ENCODE assay signal across 23 cellular contexts in genomic region chr7:44497151-44498013, GRCh38. TPM values are rescaled to one million over a fixed set of nuclear protein-coding genes. Genes with fewer than 3 reads are reported as not detected.
DNase-seq lines count a peak whose midpoint lies in the region; ATAC-seq and TF ChIP-seq lines count a peak whose summit lies in the region.
"Had no signal": no experiment of that assay in that cellular context is flagged by ENCODE, and none has a peak within 500 bp of the region (broad histone marks: within the 10 kb centered on the region; RNA-seq: fewer than 3 reads in every experiment).

No MANE protein-coding gene starts in this region.

- 0 out of 2 replicates have a peak overlapping the region, but pooled peaks have one; percentile 2 for H2AK5ac ChIP-seq in IMR-90 (ENCODE audit: low read depth, low read length)

- H3K9ac ChIP-seq in IMR-90 (ENCODE audit: low read depth, low read length) = no peak overlapping the region
- H3K9ac ChIP-seq: SK-N-SH had no signal

- H3K36me3 ChIP-seq in GM23338 (ENCODE audit: insufficient read depth) = no peaks in the 10 kb centered on the region
- no peaks in the 10 kb centered on the region for H3K36me3 ChIP-seq in IMR-90 (ENCODE audit: control insufficient read depth, insufficient read depth, low read length)
- no peaks in the 10 kb centered on the region for H3K36me3 ChIP-seq in psoas muscle (ENCODE audit: insufficient read depth in 1 of 2, low read depth in 1 of 2)
- no peaks in the 10 kb centered on the region for H3K36me3 ChIP-seq in esophagus squamous epithelium

- no peaks in the 10 kb centered on the region for H3K79me2 ChIP-seq in GM23338 (replicated peaks; ENCODE audit: insufficient read depth)

- no peak overlapping the region for H3K4me3 Mint-ChIP-seq in GM23338
- H3K4me3 Mint-ChIP-seq: CD4-positive, alpha-beta memory T cell had no signal

- H2BK5ac ChIP-seq in IMR-90 (ENCODE audit: low read depth, low read length, poor library complexity, severe bottlenecking) = no peak overlapping the region

- DNase-seq in GM23338 (ENCODE audit: low spot score) (no peak), IMR-90 (no peak), psoas muscle (no peak), NCI-H748 (lab: John Stamatoyannopoulos, UW; ENCODE audit: unreplicated experiment) (no peak), SHP77 (lab: John Stamatoyannopoulos, UW) (no peak), esophagus squamous epithelium (lab: John Stamatoyannopoulos, UW) (no peak)
- DNase-seq: C1 segment of cervical spinal cord; Caco-2; CD4-positive, alpha-beta memory T cell; GOT3; HCEC 1CT; Karpas-422; NCI-H1092; NCI-H1417 treated with DMSO at 0.1 percent for 48 hours; NCI-H1694 treated with DMSO at 0.1 percent for 48 hours; NCI-H2081; NCI-H2227 treated with DMSO at 0.1 percent for 48 hours; NCI-H526 treated with DMSO at 0.1 percent for 48 hours; SK-N-SH had no signal

- no peaks in the 10 kb centered on the region for H3K4me1 Mint-ChIP-seq in GM23338
- H3K4me1 Mint-ChIP-seq: CD4-positive, alpha-beta memory T cell had no signal

- no peak overlapping the region for H3K4me3 ChIP-seq in GM23338
- no peak overlapping the region for H3K4me3 ChIP-seq in IMR-90 (ENCODE audit: insufficient read depth, low read depth, low read length)
- no peak overlapping the region for H3K4me3 ChIP-seq in psoas muscle
- no peak overlapping the region for H3K4me3 ChIP-seq in esophagus squamous epithelium

- BruUV-seq in IMR-90 (replicated peaks; lab: Mats Ljungman, UMichigan) = no TSS peak

- CTCF ChIA-PET in IMR-90 (lab: Yijun Ruan, JAX) = no interaction called here

- H3K9me3 Mint-ChIP-seq in GM23338 = no peaks in the 10 kb centered on the region; the same call in 2 of the 3 replicates

- H3K56ac ChIP-seq in IMR-90 (ENCODE audit: extremely low read depth, insufficient read depth, low read length) = no peak overlapping the region

- H3K18ac ChIP-seq in IMR-90 (ENCODE audit: low read depth, low read length) = no peak overlapping the region

- no peak for TF ChIP-seq POLR2A in IMR-90 (IDR thresholded peaks at IDR 0.05; ENCODE audit: low read depth, low read length)
- no peak for TF ChIP-seq POLR2A in esophagus squamous epithelium (IDR thresholded peaks at IDR 0.05)

- H4K5ac ChIP-seq in IMR-90 (ENCODE audit: low read depth, low read length) = no peak overlapping the region

- H3K14ac ChIP-seq in IMR-90 (replicated peaks; ENCODE audit: low read depth, low read length) = no peak overlapping the region

- H4K8ac ChIP-seq in IMR-90 (ENCODE audit: low read depth in 2 of 2, low read length in 2 of 2) = no peak overlapping the region

- H3K27ac ChIP-seq in GM23338 (ENCODE audit: low read depth) (no peak overlapping the region), IMR-90 (ENCODE audit: insufficient read depth, low read length) (no peak overlapping the region), psoas muscle (peak overlapping the region; percentile 71), esophagus squamous epithelium (no peak overlapping the region)
- H3K27ac ChIP-seq: RWPE1 had no signal

- no peaks in the 10 kb centered on the region for H3K9me2 ChIP-seq in GM23338 (ENCODE audit: insufficient read depth)
- H3K9me2 ChIP-seq: SK-N-SH had no signal

- no peak overlapping the region for H2BK20ac ChIP-seq in IMR-90 (ENCODE audit: low read depth, low read length)

- no peak overlapping the region for H2BK15ac ChIP-seq in IMR-90 (ENCODE audit: low read depth, low read length)

- H3K4ac ChIP-seq in IMR-90 (ENCODE audit: low read depth, low read length) = no peak overlapping the region

- H3F3A ChIP-seq in GM23338 (replicated peaks; ENCODE audit: low read depth) = no peaks in the 10 kb centered on the region

- no peaks in the 10 kb centered on the region for H3K27me3 Mint-ChIP-seq in GM23338 (ENCODE audit: insufficient read depth, low read depth, poor library complexity)

- H3K79me1 ChIP-seq in IMR-90 (ENCODE audit: low read depth in 1 of 2, low read length in 2 of 2) = no peaks in the 10 kb centered on the region

- no peak overlapping the region for H3K23ac ChIP-seq in IMR-90 (ENCODE audit: low read depth, low read length)

- H3K9me3 ChIP-seq in IMR-90 (ENCODE audit: control insufficient read depth, insufficient read depth, low read length) = no peaks in the 10 kb centered on the region
- no peaks in the 10 kb centered on the region for H3K9me3 ChIP-seq in psoas muscle
- H3K9me3 ChIP-seq in esophagus squamous epithelium = no peaks in the 10 kb centered on the region
- H3K9me3 ChIP-seq: Caco-2, SK-N-SH had no signal

- no peaks in the 10 kb centered on the region for H3K27me3 ChIP-seq in GM23338 (ENCODE audit: insufficient read depth)
- H3K27me3 ChIP-seq in IMR-90 (ENCODE audit: control insufficient read depth, insufficient read depth, low read length) = peaks cover 12% of the 10 kb centered on the region
- H3K27me3 ChIP-seq in psoas muscle (ENCODE audit: insufficient read depth in 3 of 3, low read length in 2 of 3) = no peaks in the 10 kb centered on the region
- peaks cover 0 to 11% (median 0%) of the 10 kb centered on the region in 4 donors for H3K27me3 ChIP-seq in esophagus squamous epithelium

- no peak overlapping the region for H2BK120ac ChIP-seq in IMR-90 (ENCODE audit: low read depth, low read length)

- no peak overlapping the region for H4K91ac ChIP-seq in IMR-90 (ENCODE audit: insufficient read depth, low read depth, low read length)

- intact Hi-C loops in IMR-90 (cut with micrococcal nuclease) (no loop called here), psoas muscle (cut with DNase I) (loop anchor here in 1 of 2 donors (5.0 kb wide), 1 partner anchor 70 kb away; no protein-coding TSS in a partner anchor), esophagus squamous epithelium (cut with DNase I) (no loop called here)

- H3K4me2 ChIP-seq in GM23338 = no peak overlapping the region
- no peak overlapping the region for H3K4me2 ChIP-seq in IMR-90 (ENCODE audit: low read depth, low read length)
- H3K4me2 ChIP-seq: SK-N-SH had no signal

- in situ Hi-C loops in IMR-90 (cut with MboI; ENCODE audit: low sequenced_read_pairs) = no loop called here

- no peaks in the 10 kb centered on the region for H3K36me3 Mint-ChIP-seq in GM23338 (ENCODE audit: low read depth)
- H3K36me3 Mint-ChIP-seq: CD4-positive, alpha-beta memory T cell had no signal

- POLR2A ChIA-PET in IMR-90 (lab: Charles Lee; ENCODE audit: unreplicated experiment) = no interaction called here

- H3K9me1 ChIP-seq in IMR-90 (ENCODE audit: insufficient read depth, low read length) = no peaks in the 10 kb centered on the region

- H3K4me1 ChIP-seq in GM23338 (ENCODE audit: insufficient read depth) (no peaks in the 10 kb centered on the region), IMR-90 (ENCODE audit: control insufficient read depth, insufficient read depth, low read length) (no peaks in the 10 kb centered on the region), psoas muscle (peaks cover 14% of the 10 kb centered on the region), esophagus squamous epithelium (peaks cover 0 to 13% (median 0%) of the 10 kb centered on the region in 3 donors)
- H3K4me1 ChIP-seq: Caco-2 had no signal

- no peak for TF ChIP-seq RAD21 in IMR-90 (IDR thresholded peaks at IDR 0.05; ENCODE audit: low read length)

- no peak overlapping the region for H3K27ac Mint-ChIP-seq in GM23338
- H3K27ac Mint-ChIP-seq: CD4-positive, alpha-beta memory T cell had no signal

- peak; percentile 47 for ATAC-seq in GM23338
- ATAC-seq in IMR-90 (ENCODE audit: low read depth) = no peak
- peak; percentile 60 for ATAC-seq in esophagus mucosa
- ATAC-seq in psoas muscle = no peak

- no CpG with 5 or more reads among the region's 5 CpGs for WGBS in IMR-90 (ENCODE audit: extremely low coverage in 2 of 2, insufficient read length in 1 of 2), 2 experiments
- 92 to 95% (median 94%) methylated on average over 5 of the region's 5 CpGs for WGBS in psoas muscle, 3 donors
- WGBS in esophagus squamous epithelium, 2 donors = 46 to 59% methylated on average over 5 of the region's 5 CpGs

- dilution Hi-C loops in IMR-90 (cut with HindIII; ENCODE audit: low sequenced_read_pairs, unreplicated experiment) = no loop called here

- H2AK9ac ChIP-seq in IMR-90 (replicated peaks; ENCODE audit: low read depth, low read length, poor library complexity) = no peak overlapping the region

- no peaks in the 10 kb centered on the region for H4K20me1 ChIP-seq in GM23338 (replicated peaks; ENCODE audit: insufficient read depth)
- H4K20me1 ChIP-seq in IMR-90 (ENCODE audit: insufficient read depth, low read length) = no peaks in the 10 kb centered on the region

- no peak for TF ChIP-seq CTCF in GM23338 (conservative IDR thresholded peaks at IDR 0.05; ENCODE audit: low read depth in 2 of 2)
- no peak for TF ChIP-seq CTCF in IMR-90 (conservative IDR thresholded peaks at IDR 0.05; ENCODE audit: low read depth, low read length)
- TF ChIP-seq CTCF in psoas muscle (IDR thresholded peaks at IDR 0.05) = no peak
- TF ChIP-seq CTCF in esophagus squamous epithelium (IDR thresholded peaks at IDR 0.05) = no peak

- H2AFZ ChIP-seq in GM23338 (no peak overlapping the region), IMR-90 (replicated peaks; ENCODE audit: low read length, poor library complexity) (peak overlapping the region; percentile 32)

TF ChIP-seq in GM23338, 12 proteins besides CTCF, POLR2A, EP300 and RAD21 (continues in another document):
- TF ChIP-seq NANOG (IDR thresholded peaks at IDR 0.05; ENCODE audit: borderline replicate concordance) (no peak), CREB1 (CRISPR knock-in tag; IDR thresholded peaks at IDR 0.05; ENCODE audit: low read depth) (no peak)

TF ChIP-seq in IMR-90, 13 proteins besides CTCF, POLR2A, EP300 and RAD21 (continues in another document):
- TF ChIP-seq CEBPB (IDR thresholded peaks at IDR 0.05; ENCODE audit: low read depth, low read length) = no peak
- TF ChIP-seq NFE2L2 (IDR thresholded peaks at IDR 0.05; ENCODE audit: low read depth, low read length) = no peak

RNA-seq across cellular contexts. Expression of gene NUDCD3, which starts 6.9 kb away (rescaled TPM):
- 42.7 and 52.9 TPM in 2 replicates for total RNA-seq in GM23338 (2014; rRNA removed; shearing (Covaris generic))
- 35.0 and 35.7 TPM in 2 replicates for polyA plus RNA-seq in GM23338 (2016; fragmentation: Nextera tagmentation; extraction: Ambion mirVana)
- total RNA-seq in IMR-90 (2012; rRNA removed) = 58.3 and 76.0 TPM in 2 replicates
- polyA plus RNA-seq in IMR-90 (2012; rRNA removed) = 37.0 and 49.5 TPM in 2 replicates
- 20.2 and 21.1 TPM in 2 replicates for polyA plus RNA-seq in IMR-90 (2012; cell fraction: cytosol; rRNA removed)
- 42.0 and 53.9 TPM in 2 replicates for polyA plus RNA-seq in IMR-90 (2012; cell fraction: nucleus; rRNA removed; ENCODE audit: low replicate concordance)
- 68.9 TPM for total RNA-seq in esophagus mucosa
- 100 to 1,000 TPM in 3 of 4 donors, 10 to 100 TPM in 1; 97.7 to 140 (median 122) TPM for total RNA-seq in psoas muscle
- 10 to 100 TPM; 34.6 to 75.6 (median 43.9) TPM for polyA plus RNA-seq in psoas muscle
- 10 to 100 TPM; 33.5 to 54.0 (median 47.0) TPM for total RNA-seq in esophagus squamous epithelium

RNA-seq across cellular contexts. Expression of gene NPC1L1, which starts 43.7 kb away (rescaled TPM):
- total RNA-seq in GM23338 (2014; rRNA removed; shearing (Covaris generic)) = not detected in 2 replicates
- polyA plus RNA-seq in GM23338 (2016; fragmentation: Nextera tagmentation; extraction: Ambion mirVana) (0.03 and 0.05 TPM in 2 replicates), IMR-90 (2012; rRNA removed) (0.03 and 0.07 TPM in 2 replicates), psoas muscle (under 1 TPM in 2 of 3 donors, not detected in 1; 0.03 to 0.10 TPM)
- total RNA-seq in IMR-90 (2012; rRNA removed) (not detected in 2 replicates), esophagus mucosa (not detected), psoas muscle (under 1 TPM in 2 of 4 donors, not detected in 2; 0.24 to 0.28 TPM), esophagus squamous epithelium (under 1 TPM in 2 of 4 donors, not detected in 2; 0.08 to 0.19 TPM)
- 0.08 TPM in 1 of 2 replicates, not detected in the other for polyA plus RNA-seq in IMR-90 (2012; cell fraction: cytosol; rRNA removed)
- 0.09 and 0.10 TPM in 2 replicates for polyA plus RNA-seq in IMR-90 (2012; cell fraction: nucleus; rRNA removed; ENCODE audit: low replicate concordance)
- total RNA-seq: A673, NCI-H460 had no signal
- polyA plus RNA-seq: CD4-positive, alpha-beta memory T cell; SK-N-SH had no signal

Comparison
In these comparisons a context has a peak if more than half of its experiments do, and no peak if none do; other contexts are left out.
1. ATAC-seq: peak in GM23338 (single experiment) and esophagus mucosa (single experiment); none in IMR-90 (single experiment) and psoas muscle (0 of 4).